21 cellular contexts compared by ENCODE assay signal in genomic region chr1:29575826-29576225, GRCh38.
DNase-seq lines count a peak whose midpoint lies in the region; ATAC-seq and TF ChIP-seq lines count a peak whose summit lies in the region.
"Had no signal": no experiment of that assay in that cellular context is flagged by ENCODE, and none has a peak within 500 bp of the region (broad histone marks: within the 10 kb centered on the region; RNA-seq: fewer than 3 reads in every experiment).

No MANE protein-coding gene starts in this region.

- no peak for TF ChIP-seq EP300 in SK-N-SH (IDR thresholded peaks at IDR 0.05; ENCODE audit: borderline replicate concordance in 1 of 2, low read depth in 1 of 2, low read length in 1 of 2)

- H3K9me2 ChIP-seq in SK-N-SH, result no peaks in the 10 kb centered on the region

- no peaks in the 10 kb centered on the region for H3K27me3 ChIP-seq in SK-N-SH (ENCODE audit: insufficient read depth)
- H3K27me3 ChIP-seq: BLaER1, Peyer's patch had no signal

- CTCF ChIA-PET in SK-N-SH (lab: Yijun Ruan, JAX), result interaction anchor here (1.2 to 1.5 kb wide), 2 partner anchors 26 to 128 kb away, joined by 3 to 5 read pairs; no protein-coding TSS in a partner anchor

- no peak for TF ChIP-seq RAD21 in SK-N-SH (IDR thresholded peaks at IDR 0.05; ENCODE audit: low read length)

- no peaks in the 10 kb centered on the region for H3K9me3 ChIP-seq in SK-N-SH
- H3K9me3 ChIP-seq: A549, BLaER1, Peyer's patch had no signal

- H3F3A ChIP-seq in SK-N-SH (replicated peaks; ENCODE audit: insufficient read depth), result no peaks in the 10 kb centered on the region

- H2AFZ ChIP-seq in SK-N-SH (ENCODE audit: low read depth), result no peak overlapping the region
- H2AFZ ChIP-seq: GM23338 had no signal

- peaks cover 0 to 6% of the 10 kb centered on the region in 2 experiments; a peak in 1 of 4 replicates for H3K4me1 ChIP-seq in SK-N-SH (ENCODE audit: control insufficient read depth in 1 of 2, insufficient read depth in 2 of 2, low read depth in 1 of 2, low read length in 1 of 2)
- H3K4me1 ChIP-seq: A549, BLaER1, Peyer's patch had no signal

- TF ChIP-seq CTCF in SK-N-SH (IDR thresholded peaks at IDR 0.05) (no peak), GM13976 (IDR thresholded peaks at IDR 0.05; ENCODE audit: borderline replicate concordance, control extremely low read depth, extremely low read depth, insufficient read depth, missing control alignments) (no peak)

- POLR2A ChIA-PET in SK-N-SH (lab: Yijun Ruan, JAX), result no interaction called here

- in situ Hi-C loops in GM13976 (cut with MboI; ENCODE audit: low sequenced_read_pairs, unreplicated experiment), result no loop called here

- no peaks in the 10 kb centered on the region for H3K79me2 ChIP-seq in SK-N-SH (ENCODE audit: insufficient read depth)

- no peak overlapping the region for H3K4me3 ChIP-seq in SK-N-SH (ENCODE audit: low read depth in 2 of 2, low read length in 1 of 2)
- H3K4me3 ChIP-seq: A549, BLaER1, GM12878, GM23338, Peyer's patch had no signal

- DNase-seq in SK-N-SH (no peak), NCI-H1417 treated with DMSO at 0.1 percent for 48 hours (lab: John Stamatoyannopoulos, UW) (peak; percentile 11), epithelial cell of prostate (ENCODE audit: low read depth, low spot score) (no peak), GM13976 (ENCODE audit: low spot score) (no peak), NCI-H345 (lab: John Stamatoyannopoulos, UW) (no peak)
- DNase-seq: Calu3; CD4-positive, alpha-beta memory T cell; GF-D8; HCEC 1CT; NCI-H1048; NCI-H1694; NCI-H2107; NCI-H510A treated with DMSO at 0.1 percent for 48 hours; Peyer's patch had no signal

- H3K4me2 ChIP-seq in SK-N-SH, result no peak overlapping the region
- H3K4me2 ChIP-seq: A549, BLaER1, GM23338, KMS-11 had no signal

- no peak overlapping the region for H3K9ac ChIP-seq in SK-N-SH
- H3K9ac ChIP-seq: BLaER1, KMS-11 had no signal

- H3K27ac ChIP-seq in SK-N-SH (ENCODE audit: low read depth in 2 of 2, low read length in 1 of 2) (no peak overlapping the region), epithelial cell of prostate (peak overlapping the region; percentile 39)
- H3K27ac ChIP-seq: A549, BLaER1, KMS-11, Peyer's patch had no signal

- H3K36me3 ChIP-seq in SK-N-SH (replicated peaks in 1 of 2; ENCODE audit: control insufficient read depth in 1 of 2, insufficient read depth in 2 of 2, low read length in 1 of 2), result no peaks in the 10 kb centered on the region
- H3K36me3 ChIP-seq: BLaER1, Peyer's patch had no signal

- no peak for ATAC-seq in SK-N-SH treated with all-trans-retinoic acid at 6 μM for 48 hours
- no peak for ATAC-seq in GM19023 (IDR thresholded peaks at IDR 0.05; ENCODE audit: unreplicated experiment)
- ATAC-seq: A549, GM12878, GM23338 had no signal

- no peaks in the 10 kb centered on the region for H4K20me1 ChIP-seq in SK-N-SH (ENCODE audit: insufficient read depth)
- H4K20me1 ChIP-seq: BLaER1 had no signal

TF ChIP-seq in SK-N-SH, 30 proteins besides CTCF, POLR2A, EP300 and RAD21:
- no peak for TF ChIP-seq MAX (IDR thresholded peaks at IDR 0.05; ENCODE audit: low read depth)
- 0 out of 2 replicates have a peak, but pooled peaks have one; percentile 12 for TF ChIP-seq TCF12 (IDR thresholded peaks at IDR 0.05)

TF ChIP-seq in SK-N-SH treated with all-trans-retinoic acid at 6 μM for 48 hours, 23 proteins besides CTCF, POLR2A, EP300 and RAD21:
- TF ChIP-seq ISL1 (CRISPR knock-in tag; IDR thresholded peaks at IDR 0.05), result no peak
- no peak for TF ChIP-seq ZC3H10 (CRISPR knock-in tag; IDR thresholded peaks at IDR 0.05)
- no peak for TF ChIP-seq POU6F1 (CRISPR knock-in tag; IDR thresholded peaks at IDR 0.05; ENCODE audit: borderline replicate concordance, low read depth)
